ENCODE assay signal across 16 cellular contexts in genomic region chrX:88604433-88605221, GRCh38.
A peak's percentile ranks its signal among the peaks of the same experiment; 100 is the strongest.
DNase-seq lines count a peak whose midpoint lies in the region; FAIRE-seq and TF ChIP-seq lines count a peak whose summit lies in the region.
"Had no signal": no experiment of that assay in that cellular context is flagged by ENCODE, and none has a peak within 500 bp of the region (broad histone marks: within the 10 kb centered on the region; RNA-seq: fewer than 3 reads in every experiment).

No MANE protein-coding gene starts in this region.

- peak overlapping the region; percentile 50 for H3K27ac ChIP-seq in astrocyte (ENCODE audit: low read depth, low read length)
- H3K27ac ChIP-seq: SJCRH30 had no signal

- H3K4me2 ChIP-seq in astrocyte (ENCODE audit: low read length) = peak overlapping the region; percentile 46

- no peak overlapping the region for H2AFZ ChIP-seq in astrocyte (ENCODE audit: low read depth, low read length)

- TF ChIP-seq CTCF in astrocyte (IDR thresholded peaks at IDR 0.05; ENCODE audit: insufficient read depth, low read depth, low read length) = no peak
- no peak for TF ChIP-seq CTCF in neural crest cell (conservative IDR thresholded peaks at IDR 0.05)

- H3K4me1 Mint-ChIP-seq in astrocyte (ENCODE audit: low read depth, unreplicated experiment) (peaks cover 4% of the 10 kb centered on the region), neural crest cell (peaks cover 19% of the 10 kb centered on the region)

- H3K36me3 ChIP-seq in astrocyte (ENCODE audit: insufficient read depth, low read length) = no peaks in the 10 kb centered on the region
- H3K36me3 ChIP-seq: SJCRH30 had no signal

- no peaks in the 10 kb centered on the region for H3K4me1 ChIP-seq in astrocyte (ENCODE audit: insufficient read depth, low read length)
- H3K4me1 ChIP-seq: SJCRH30 had no signal

- H3K4me3 Mint-ChIP-seq in astrocyte (ENCODE audit: unreplicated experiment) (no peak overlapping the region), neural crest cell (no peak overlapping the region)
- H3K4me3 Mint-ChIP-seq: CD4-positive, alpha-beta T cell; HFFc6 had no signal

- no peaks in the 10 kb centered on the region for H3K27me3 ChIP-seq in astrocyte (ENCODE audit: insufficient read depth, low read length)
- H3K27me3 ChIP-seq: SJCRH30 had no signal

- H3K4me3 ChIP-seq in astrocyte (ENCODE audit: insufficient read depth, low read depth, low read length) = no peak overlapping the region
- H3K4me3 ChIP-seq: SJCRH30 had no signal

- H3K9me3 Mint-ChIP-seq in astrocyte (ENCODE audit: unreplicated experiment) = no peaks in the 10 kb centered on the region
- H3K9me3 Mint-ChIP-seq in neural crest cell = peaks cover 6% of the 10 kb centered on the region
- H3K9me3 Mint-ChIP-seq: CD4-positive, alpha-beta T cell had no signal

- H4K20me1 ChIP-seq in astrocyte (ENCODE audit: insufficient read depth, low read length) = no peaks in the 10 kb centered on the region

- H3K27ac Mint-ChIP-seq in astrocyte (ENCODE audit: unreplicated experiment) (peak overlapping the region; percentile 58), neural crest cell (ENCODE audit: unreplicated experiment) (peak overlapping the region; percentile 71)
- H3K27ac Mint-ChIP-seq: CD4-positive, alpha-beta T cell; HFFc6 had no signal

- H3K79me2 ChIP-seq in astrocyte (ENCODE audit: insufficient read depth, low read length) = no peaks in the 10 kb centered on the region

- DNase-seq in DMS53 (lab: John Stamatoyannopoulos, UW) (peak; percentile 55), astrocyte (ENCODE audit: low read depth) (no peak), left kidney (ENCODE audit: low read depth, low spot score) (peak; percentile 65), neural crest cell (ENCODE audit: low read depth, low spot score) (no peak), NCI-H526 treated with DMSO at 0.1 percent for 48 hours (lab: John Stamatoyannopoulos, UW) (no peak), NCI-H1930 (lab: John Stamatoyannopoulos, UW) (no peak), NCI-H1105 treated with DMSO at 0.1 percent for 48 hours (lab: John Stamatoyannopoulos, UW) (no peak)
- DNase-seq in activated CD4-positive, alpha-beta T cell treated with anti-CD3 and anti-CD28 coated beads, Interleukin-2, amount 50 U/mL, for 1 hour = no peak
- DNase-seq: CD4-positive, alpha-beta T cell; EL; HFFc6; Karpas-422; MM.1S; NCI-H187 treated with DMSO at 0.1 percent for 48 hours; NCI-H510A; SJCRH30 had no signal

- peak; percentile 95 for FAIRE-seq in astrocyte (lab: Jason Lieb, UNC)

- H3K9me3 ChIP-seq in astrocyte (ENCODE audit: insufficient read depth, low read depth, low read length) = no peaks in the 10 kb centered on the region

- no peaks in the 10 kb centered on the region for H3K27me3 Mint-ChIP-seq in astrocyte (ENCODE audit: low read depth, unreplicated experiment)
- no peaks in the 10 kb centered on the region for H3K27me3 Mint-ChIP-seq in neural crest cell (ENCODE audit: low read depth)
- H3K27me3 Mint-ChIP-seq: CD4-positive, alpha-beta T cell had no signal

- no peak overlapping the region for H3K9ac ChIP-seq in astrocyte (ENCODE audit: low read length)

- no peaks in the 10 kb centered on the region for H3K36me3 Mint-ChIP-seq in astrocyte (ENCODE audit: low read depth, unreplicated experiment)
- no peaks in the 10 kb centered on the region for H3K36me3 Mint-ChIP-seq in neural crest cell (ENCODE audit: low read depth)

Comparison
In these comparisons a context has a peak if more than half of its experiments do, and no peak if none do; other contexts are left out.
1. DNase-seq: peak in DMS53 (single experiment) and left kidney (single experiment); none in astrocyte (single experiment), neural crest cell (single experiment), NCI-H526 treated with DMSO at 0.1 percent for 48 hours (single experiment), NCI-H1930 (0 of 2), activated CD4-positive, alpha-beta T cell treated with anti-CD3 and anti-CD28 coated beads, Interleukin-2, amount 50 U/mL, for 1 hour (single experiment) and NCI-H1105 treated with DMSO at 0.1 percent for 48 hours (single experiment).